ENCODE assay signal across 15 cellular contexts in genomic region chr10:48477181-48477580, GRCh38.
DNase-seq lines count a peak whose midpoint lies in the region; ATAC-seq and TF ChIP-seq lines count a peak whose summit lies in the region.
"Had no signal": no experiment of that assay in that cellular context is flagged by ENCODE, and none has a peak within 500 bp of the region (broad histone marks: within the 10 kb centered on the region; RNA-seq: fewer than 3 reads in every experiment).

No MANE protein-coding gene starts in this region.

- H3K27ac Mint-ChIP-seq in activated CD8-positive, alpha-beta memory T cell treated with anti-CD3 and anti-CD28 coated beads, Interleukin-2, amount 10 ng/mL, durations not matched to agents 7 days and 5 days, result no peak overlapping the region
- H3K27ac Mint-ChIP-seq: CD8-positive, alpha-beta T cell had no signal

- H3K4me3 Mint-ChIP-seq in activated CD8-positive, alpha-beta memory T cell treated with anti-CD3 and anti-CD28 coated beads, Interleukin-2, amount 10 ng/mL, durations not matched to agents 7 days and 5 days, result no peak overlapping the region
- H3K4me3 Mint-ChIP-seq: CD8-positive, alpha-beta T cell; H9 had no signal

- peaks cover 47% of the 10 kb centered on the region for H3K27me3 Mint-ChIP-seq in activated CD8-positive, alpha-beta memory T cell treated with anti-CD3 and anti-CD28 coated beads, Interleukin-2, amount 10 ng/mL, durations not matched to agents 7 days and 5 days

- TF ChIP-seq CTCF in epithelial cell of esophagus (IDR thresholded peaks at IDR 0.05; ENCODE audit: insufficient read depth, low read depth, low read length, missing control alignments) (no peak), brain microvascular endothelial cell (IDR thresholded peaks at IDR 0.05; ENCODE audit: low read depth, low read length, missing control alignments) (no peak)

- H3K36me3 Mint-ChIP-seq in activated CD8-positive, alpha-beta memory T cell treated with anti-CD3 and anti-CD28 coated beads, Interleukin-2, amount 10 ng/mL, durations not matched to agents 7 days and 5 days, result no peaks in the 10 kb centered on the region
- H3K36me3 Mint-ChIP-seq: CD8-positive, alpha-beta T cell had no signal

- no peaks in the 10 kb centered on the region for H3K4me1 Mint-ChIP-seq in activated CD8-positive, alpha-beta memory T cell treated with anti-CD3 and anti-CD28 coated beads, Interleukin-2, amount 10 ng/mL, durations not matched to agents 7 days and 5 days

- no peaks in the 10 kb centered on the region for H3K9me3 Mint-ChIP-seq in activated CD8-positive, alpha-beta memory T cell treated with anti-CD3 and anti-CD28 coated beads, Interleukin-2, amount 10 ng/mL, durations not matched to agents 7 days and 5 days (ENCODE audit: low read depth)
- H3K9me3 Mint-ChIP-seq: CD8-positive, alpha-beta T cell had no signal

- H3K4me3 ChIP-seq in epithelial cell of esophagus (ENCODE audit: low read length), result no peak overlapping the region
- H3K4me3 ChIP-seq in brain microvascular endothelial cell (ENCODE audit: low read depth, low read length), result no peak overlapping the region
- H3K4me3 ChIP-seq: A549; BLaER1 treated with 17β-estradiol and CSF1 and Interleukin-3, amounts not matched to agents 10 nM and 100 nM had no signal

- CTCF ChIA-PET in activated CD8-positive, alpha-beta memory T cell treated with anti-CD3 and anti-CD28 coated beads, Interleukin-2, amount 10 ng/mL, durations not matched to agents 7 days and 5 days (lab: Charles Lee), result no interaction called here

- intact Hi-C loops in cardiac septum (cut with DNase I), result no loop called here

- H3K27me3 ChIP-seq in brain microvascular endothelial cell (replicated peaks), result no peaks in the 10 kb centered on the region
- H3K27me3 ChIP-seq: BLaER1 treated with 17β-estradiol and CSF1 and Interleukin-3, amounts not matched to agents 10 nM and 100 nM had no signal

- in situ Hi-C loops in brain microvascular endothelial cell (cut with HindIII; ENCODE audit: low pct_ligation_motif_present, low sequenced_read_pairs), result no loop called here

- ATAC-seq in activated CD8-positive, alpha-beta memory T cell treated with anti-CD3 and anti-CD28 coated beads, Interleukin-2, amount 10 ng/mL, durations not matched to agents 7 days and 5 days, result no peak
- ATAC-seq: A549; CD8-positive, alpha-beta T cell; HepG2 had no signal

- peak; percentile 14 for DNase-seq in activated CD8-positive, alpha-beta memory T cell treated with anti-CD3 and anti-CD28 coated beads, Interleukin-2, amount 10 ng/mL, durations not matched to agents 7 days and 5 days
- DNase-seq in activated CD8-positive, alpha-beta memory T cell treated with anti-CD3 and anti-CD28 coated beads, Interleukin-2, amount 50 U/mL, for 48 hours, result no peak
- peak; percentile 60 for DNase-seq in dermis blood vessel endothelial cell
- DNase-seq in epithelial cell of esophagus (ENCODE audit: low read depth), result peak; percentile 18
- DNase-seq in cardiac septum (ENCODE audit: low spot score), result no peak
- DNase-seq in activated CD4-positive, alpha-beta T cell treated with anti-CD3 and anti-CD28 coated beads for 48 hours, result no peak
- DNase-seq in brain microvascular endothelial cell, result no peak
- DNase-seq: AML-193, Calu3, H9 had no signal

- H3K36me3 ChIP-seq in brain microvascular endothelial cell (replicated peaks), result no peaks in the 10 kb centered on the region

- H3K27ac ChIP-seq in brain microvascular endothelial cell, result no peak overlapping the region
- H3K27ac ChIP-seq: 22Rv1, A549 had no signal

Comparison
In these comparisons a context has a peak if more than half of its experiments do, and no peak if none do; other contexts are left out.
1. DNase-seq: peak in activated CD8-positive, alpha-beta memory T cell treated with anti-CD3 and anti-CD28 coated beads, Interleukin-2, amount 10 ng/mL, durations not matched to agents 7 days and 5 days (single experiment), dermis blood vessel endothelial cell (single experiment) and epithelial cell of esophagus (single experiment); none in activated CD8-positive, alpha-beta memory T cell treated with anti-CD3 and anti-CD28 coated beads, Interleukin-2, amount 50 U/mL, for 48 hours (single experiment), cardiac septum (single experiment), activated CD4-positive, alpha-beta T cell treated with anti-CD3 and anti-CD28 coated beads for 48 hours (single experiment) and brain microvascular endothelial cell (single experiment).